8 cellular contexts compared by ENCODE assay signal in the genomic region with DNA sequence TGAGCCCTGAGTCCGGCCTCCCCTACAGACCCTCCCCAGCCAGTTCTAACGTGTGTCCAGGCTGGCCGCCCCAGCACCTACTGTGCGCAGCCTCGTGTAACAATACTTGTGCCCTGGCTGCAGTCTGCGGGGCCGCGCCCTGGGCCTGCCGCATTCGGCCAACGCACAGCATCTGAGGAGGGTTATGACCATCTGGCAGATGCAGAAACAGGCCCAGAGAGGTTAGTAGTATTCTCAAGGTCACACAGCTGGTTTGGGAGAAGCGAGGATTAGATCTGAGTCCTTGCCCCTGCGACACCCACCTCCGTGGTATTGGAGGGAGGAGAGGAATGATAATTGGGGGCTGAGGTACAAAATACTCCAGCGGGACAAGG. TPM values are rescaled to one million over a fixed set of nuclear protein-coding genes. Genes with fewer than 3 reads are reported as not detected.
A peak's percentile ranks its signal among the peaks of the same experiment; 100 is the strongest.
DNase-seq lines count a peak whose midpoint lies in the region; ATAC-seq, FAIRE-seq and TF ChIP-seq lines count a peak whose summit lies in the region.

No MANE protein-coding gene starts in this region.

- ATAC-seq in GM21423 (IDR thresholded peaks at IDR 0.05; ENCODE audit: unreplicated experiment), result no peak
- no peak for ATAC-seq in GM19397 (IDR thresholded peaks at IDR 0.05; ENCODE audit: unreplicated experiment)

- H3K4me1 ChIP-seq in iPS-20b (ENCODE audit: insufficient read depth, low read length), result no peaks in the 10 kb centered on the region; the same call in none of the 2 replicates
- peaks cover 15 to 56% (median 52%) of the 10 kb centered on the region in 4 donors for H3K4me1 ChIP-seq in stomach

- H3K4me3 ChIP-seq in iPS-20b (ENCODE audit: low read length) (peak overlapping the region; percentile 66), stomach (peak overlapping the region; percentile 70 to 93 (median 84))

- H3K27me3 ChIP-seq in iPS-20b (ENCODE audit: insufficient read depth, low read length), result peaks cover 99% of the 10 kb centered on the region
- H3K27me3 ChIP-seq in stomach, result no peaks in the 10 kb centered on the region

- intact Hi-C loops in stomach (cut with DNase I; ENCODE audit: low total_unique reads), result no loop called here

- H3K36me3 ChIP-seq in iPS-20b (ENCODE audit: insufficient read depth, low read depth, low read length) (no peaks in the 10 kb centered on the region), stomach (no peaks in the 10 kb centered on the region)

- TF ChIP-seq POLR2A in stomach (IDR thresholded peaks at IDR 0.05), result no peak

- peak; percentile 29 for DNase-seq in activated T-cell treated with anti-CD3 and anti-CD28 coated beads, Interleukin-2, amount 50 U/mL, for 1 hour
- DNase-seq in activated T-cell treated with anti-CD3 and anti-CD28 coated beads for 4 hours, result no peak
- no peak for DNase-seq in stomach
- no peak for DNase-seq in HTR-8/SVneo (ENCODE audit: insufficient read length, low spot score)

- FAIRE-seq in HTR-8/SVneo (lab: Jason Lieb, UNC), result no peak

- peak overlapping the region; percentile 37; the same call in 1 of the 2 replicates for H3K9ac ChIP-seq in iPS-20b (ENCODE audit: low read depth, low read length)

- no peak for TF ChIP-seq CTCF in stomach (IDR thresholded peaks at IDR 0.05)

- H3K27ac ChIP-seq in adipose tissue (ENCODE audit: low read depth, low read length) (peak overlapping the region; percentile 34), iPS-20b (ENCODE audit: low read length) (no peak overlapping the region), stomach (peak overlapping the region; percentile 86 to 93 (median 89))

- H3K9me3 ChIP-seq in iPS-20b (ENCODE audit: insufficient read depth, low read depth, low read length) (no peaks in the 10 kb centered on the region), stomach (no peaks in the 10 kb centered on the region)

- WGBS in adipose tissue, 3 donors, result 5 to 12% (median 12%) methylated on average over 15 of the region's 15 CpGs
- WGBS in stomach, 5 donors, result 6 to 12% (median 8%) methylated on average over 11 to 15 of the region's 15 CpGs

- no peak for TF ChIP-seq EP300 in stomach (IDR thresholded peaks at IDR 0.05)

RNA-seq across cellular contexts. Expression of gene RIPOR1, which starts 1.0 kb away (rescaled TPM):
- polyA plus RNA-seq in adipose tissue, result 10 to 100 TPM; 26.1 to 74.9 (median 61.1) TPM
- total RNA-seq in stomach, result 100 to 1,000 TPM in 2 of 5 donors, 10 to 100 TPM in 3; 24.0 to 159 (median 38.4) TPM
- 10 to 100 TPM; 17.2 to 29.5 (median 23.4) TPM for polyA plus RNA-seq in stomach

RNA-seq across cellular contexts. Expression of gene CTCF, which starts 32.7 kb away (rescaled TPM):
- polyA plus RNA-seq in adipose tissue, result 10 to 100 TPM; 12.4 to 26.0 (median 15.2) TPM
- 10 to 100 TPM; 29.2 to 47.3 (median 38.8) TPM for total RNA-seq in stomach
- 10 to 100 TPM; 15.0 to 19.9 (median 17.9) TPM for polyA plus RNA-seq in stomach

RNA-seq across cellular contexts. Expression of gene AGRP, which starts 46.3 kb away (rescaled TPM):
- polyA plus RNA-seq in adipose tissue, result under 1 TPM in 1 of 3 donors, not detected in 2; 0.09 TPM
- not detected for total RNA-seq in stomach
- not detected for polyA plus RNA-seq in stomach

RNA-seq across cellular contexts. Expression of gene ATP6V0D1, which starts 48.7 kb away (rescaled TPM):
- polyA plus RNA-seq in adipose tissue, result 10 to 100 TPM; 34.0 to 77.2 (median 67.3) TPM
- total RNA-seq in stomach, result 100 to 1,000 TPM in 1 of 5 donors, 10 to 100 TPM in 4; 23.5 to 102 (median 72.2) TPM
- 100 to 1,000 TPM in 1 of 3 donors, 10 to 100 TPM in 2; 36.5 to 102 (median 57.7) TPM for polyA plus RNA-seq in stomach
